In genomic region chr9:135228983-135229625, GRCh38 we compare ENCODE assay signal across 24 cellular contexts.
"Had no signal": no experiment of that assay in that cellular context is flagged by ENCODE, and none has a peak within 500 bp of the region (broad histone marks: within the 10 kb centered on the region; RNA-seq: fewer than 3 reads in every experiment).

No MANE protein-coding gene starts in this region.

- H3K4me3 Mint-ChIP-seq: activated CD4-positive, alpha-beta memory T cell treated with anti-CD3 and anti-CD28 coated beads, Interleukin-2, amount 10 ng/mL, durations not matched to agents 7 days and 5 days; activated CD4-positive, alpha-beta T cell treated with anti-CD3 and anti-CD28 coated beads, Interleukin-2, amount 10 ng/mL, durations not matched to agents 7 days and 5 days; activated naive CD4-positive, alpha-beta T cell treated with anti-CD3 and anti-CD28 coated beads, Interleukin-2, amount 10 ng/mL, durations not matched to agents 7 days and 5 days; activated naive CD8-positive, alpha-beta T cell treated with anti-CD3 and anti-CD28 coated beads, Interleukin-2, amount 10 ng/mL, durations not matched to agents 7 days and 5 days; activated T-cell treated with anti-CD3 and anti-CD28 coated beads, Interleukin-2, amount 50 U/mL, for 24 hours; dendritic cell treated with granulocyte-macrophage colony-stimulating factor and Interleukin-4, amounts not matched to agents 40 ng/mL and 50 ng/mL, for 4 days; nephron; T-helper 17 cell; type B pancreatic cell had no signal

- H3K27me3 Mint-ChIP-seq: activated naive CD4-positive, alpha-beta T cell treated with anti-CD3 and anti-CD28 coated beads, Interleukin-2, amount 10 ng/mL, durations not matched to agents 7 days and 5 days had no signal

- H3K27ac ChIP-seq: brain microvascular endothelial cell, esophagus muscularis mucosa, foreskin keratinocyte, heart right ventricle, neutrophil, ovary, prostate gland, thoracic aorta, vagina had no signal

- H3K4me1 ChIP-seq: esophagus muscularis mucosa, foreskin keratinocyte, heart right ventricle, vagina had no signal

- H3K27ac Mint-ChIP-seq: activated CD4-positive, alpha-beta memory T cell treated with anti-CD3 and anti-CD28 coated beads, Interleukin-2, amount 10 ng/mL, durations not matched to agents 7 days and 5 days; activated CD4-positive, alpha-beta T cell treated with anti-CD3 and anti-CD28 coated beads, Interleukin-2, amount 10 ng/mL, durations not matched to agents 7 days and 5 days; activated naive CD4-positive, alpha-beta T cell treated with anti-CD3 and anti-CD28 coated beads, Interleukin-2, amount 10 ng/mL, durations not matched to agents 7 days and 5 days; activated naive CD8-positive, alpha-beta T cell treated with anti-CD3 and anti-CD28 coated beads, Interleukin-2, amount 10 ng/mL, durations not matched to agents 7 days and 5 days; activated T-cell treated with anti-CD3 and anti-CD28 coated beads, Interleukin-2, amount 50 U/mL, for 24 hours; dendritic cell treated with granulocyte-macrophage colony-stimulating factor and Interleukin-4, amounts not matched to agents 40 ng/mL and 50 ng/mL, for 4 days; nephron; T-helper 17 cell; type B pancreatic cell had no signal

- H3K4me1 Mint-ChIP-seq: activated CD4-positive, alpha-beta memory T cell treated with anti-CD3 and anti-CD28 coated beads, Interleukin-2, amount 10 ng/mL, durations not matched to agents 7 days and 5 days; activated CD4-positive, alpha-beta T cell treated with anti-CD3 and anti-CD28 coated beads, Interleukin-2, amount 10 ng/mL, durations not matched to agents 7 days and 5 days; activated naive CD4-positive, alpha-beta T cell treated with anti-CD3 and anti-CD28 coated beads, Interleukin-2, amount 10 ng/mL, durations not matched to agents 7 days and 5 days; activated naive CD8-positive, alpha-beta T cell treated with anti-CD3 and anti-CD28 coated beads, Interleukin-2, amount 10 ng/mL, durations not matched to agents 7 days and 5 days; T-helper 17 cell had no signal

- H3K9me3 ChIP-seq: neutrophil, ovary, prostate gland, thoracic aorta had no signal

- H3K27me3 ChIP-seq: brain microvascular endothelial cell, foreskin keratinocyte, ovary, vagina had no signal

- ATAC-seq: foreskin keratinocyte; heart right ventricle; stimulated activated naive CD8-positive, alpha-beta T cell treated with anti-CD3 and anti-CD28 coated beads, Interleukin-15, Interleukin-2, amounts not matched to agents 100 U/mL and 50 U/mL, for 24 hours; T-helper 17 cell had no signal

- H3K4me3 ChIP-seq: esophagus muscularis mucosa, heart right ventricle, ovary, prostate gland, thoracic aorta, vagina had no signal

- H3K36me3 ChIP-seq: brain microvascular endothelial cell, esophagus muscularis mucosa, heart right ventricle, neutrophil, ovary, prostate gland, thoracic aorta, vagina had no signal

- DNase-seq: activated CD4-positive, alpha-beta memory T cell treated with anti-CD3 and anti-CD28 coated beads, Interleukin-2, amount 10 ng/mL, durations not matched to agents 7 days and 5 days; activated CD4-positive, alpha-beta T cell treated with anti-CD3 and anti-CD28 coated beads for 1 hour; activated CD4-positive, alpha-beta T cell treated with anti-CD3 and anti-CD28 coated beads, Interleukin-2, amount 10 ng/mL, durations not matched to agents 7 days and 5 days; activated CD8-positive, alpha-beta memory T cell treated with anti-CD3 and anti-CD28 coated beads, Interleukin-2, amount 50 U/mL, for 48 hours; activated gamma-delta T cell; activated naive CD4-positive, alpha-beta T cell treated with anti-CD3 and anti-CD28 coated beads, Interleukin-2, amount 10 ng/mL, durations not matched to agents 7 days and 5 days; activated naive CD8-positive, alpha-beta T cell treated with anti-CD3 and anti-CD28 coated beads, Interleukin-2, amount 10 ng/mL, durations not matched to agents 7 days and 5 days; activated T-cell treated with anti-CD3 and anti-CD28 coated beads, Interleukin-2, amount 50 U/mL, for 24 hours; brain microvascular endothelial cell; central memory CD4-positive, alpha-beta T cell; foreskin keratinocyte; mesenchymal stem cell; stimulated activated naive CD8-positive, alpha-beta T cell treated with anti-CD3 and anti-CD28 coated beads, Interleukin-15, Interleukin-2, amounts not matched to agents 100 U/mL and 50 U/mL, for 24 hours had no signal

- H3K9me3 Mint-ChIP-seq: activated naive CD4-positive, alpha-beta T cell treated with anti-CD3 and anti-CD28 coated beads, Interleukin-2, amount 10 ng/mL, durations not matched to agents 7 days and 5 days; dendritic cell treated with granulocyte-macrophage colony-stimulating factor and Interleukin-4, amounts not matched to agents 40 ng/mL and 50 ng/mL, for 4 days; type B pancreatic cell had no signal

- H3K36me3 Mint-ChIP-seq: activated naive CD4-positive, alpha-beta T cell treated with anti-CD3 and anti-CD28 coated beads, Interleukin-2, amount 10 ng/mL, durations not matched to agents 7 days and 5 days; activated naive CD8-positive, alpha-beta T cell treated with anti-CD3 and anti-CD28 coated beads, Interleukin-2, amount 10 ng/mL, durations not matched to agents 7 days and 5 days; type B pancreatic cell had no signal
